17 cellular contexts compared by ENCODE assay signal in the genomic region with DNA sequence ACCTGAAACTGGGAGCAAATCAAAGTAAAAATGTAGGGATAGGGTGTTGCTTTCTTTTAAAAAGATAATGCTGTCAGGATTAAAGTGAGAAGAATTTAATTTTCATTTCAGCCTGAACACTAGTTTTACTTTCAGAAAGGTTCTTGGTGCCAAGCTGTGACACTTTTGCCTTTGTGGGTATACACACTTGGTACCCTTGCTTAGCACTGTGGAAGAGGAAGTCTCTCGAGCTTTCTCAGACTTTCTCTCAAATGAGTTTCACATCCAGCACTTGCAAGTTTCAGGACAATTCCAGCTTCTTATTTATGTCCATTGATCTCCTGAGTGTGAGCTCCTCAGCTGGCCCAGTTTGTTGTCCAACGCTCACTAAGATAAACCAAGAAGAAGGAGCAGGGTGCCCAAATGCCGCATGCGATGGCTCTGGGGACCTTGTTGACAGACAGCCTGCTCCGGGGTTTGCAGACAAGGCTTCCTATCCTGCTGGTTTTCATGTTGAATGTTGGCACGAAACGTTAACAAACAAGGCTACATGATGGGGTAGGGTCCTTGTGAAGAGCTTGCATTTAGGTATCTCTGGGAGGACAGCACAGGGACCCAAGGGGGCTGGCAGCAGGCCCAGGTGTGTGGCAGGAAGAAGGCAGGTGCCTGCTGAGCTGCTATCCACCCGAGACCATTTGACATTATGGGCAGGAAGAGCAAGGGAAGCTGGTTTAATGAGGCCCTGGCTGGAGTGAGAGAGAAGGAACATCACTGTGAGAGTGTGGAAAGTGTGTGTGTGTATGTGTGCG.
DNase-seq lines count a peak whose midpoint lies in the region; ATAC-seq, FAIRE-seq and TF ChIP-seq lines count a peak whose summit lies in the region.
"Had no signal": no experiment of that assay in that cellular context is flagged by ENCODE, and none has a peak within 500 bp of the region (broad histone marks: within the 10 kb centered on the region; RNA-seq: fewer than 3 reads in every experiment).

No MANE protein-coding gene starts in this region.

- no peak for TF ChIP-seq POLR2A in endothelial cell of umbilical vein (IDR thresholded peaks at IDR 0.05; ENCODE audit: low read depth, low read length)
- TF ChIP-seq POLR2A in vagina (IDR thresholded peaks at IDR 0.05): no peak

- no peak overlapping the region for H3K4me3 Mint-ChIP-seq in activated naive CD4-positive, alpha-beta T cell treated with anti-CD3 and anti-CD28 coated beads, Interleukin-2, amount 10 ng/mL, durations not matched to agents 7 days and 5 days

- H4K20me1 ChIP-seq in endothelial cell of umbilical vein (replicated peaks; ENCODE audit: control insufficient read depth, extremely low read depth, insufficient read depth, low read length): no peaks in the 10 kb centered on the region

- no peaks in the 10 kb centered on the region for H3K9me3 Mint-ChIP-seq in activated naive CD4-positive, alpha-beta T cell treated with anti-CD3 and anti-CD28 coated beads, Interleukin-2, amount 10 ng/mL, durations not matched to agents 7 days and 5 days

- intact Hi-C loops in endothelial cell of umbilical vein (cut with micrococcal nuclease) (no loop called here), vagina (cut with DNase I) (no loop called here), left lung (cut with DNase I) (no loop called here)

- H3K4me1 ChIP-seq in endothelial cell of umbilical vein (ENCODE audit: control insufficient read depth, extremely low read depth, insufficient read depth, low read length) (no peaks in the 10 kb centered on the region), vagina (peaks cover 14% of the 10 kb centered on the region), left lung (no peaks in the 10 kb centered on the region)
- H3K4me1 ChIP-seq: prostate gland had no signal

- H3K27ac ChIP-seq in endothelial cell of umbilical vein (ENCODE audit: insufficient read depth, low read depth, low read length): no peak overlapping the region
- H3K27ac ChIP-seq in vagina: peak overlapping the region; percentile 40
- H3K27ac ChIP-seq in left lung: no peak overlapping the region
- H3K27ac ChIP-seq: hepatocyte, prostate gland, spleen, stomach had no signal

- H3K4me1 Mint-ChIP-seq in activated naive CD4-positive, alpha-beta T cell treated with anti-CD3 and anti-CD28 coated beads, Interleukin-2, amount 10 ng/mL, durations not matched to agents 7 days and 5 days: peaks cover 18% of the 10 kb centered on the region

- dilution Hi-C loops in endothelial cell of umbilical vein (cut with MboI; ENCODE audit: extremely low pct_ligation_motif_present, low sequenced_read_pairs): no loop called here

- H3K4me2 ChIP-seq in endothelial cell of umbilical vein (ENCODE audit: insufficient read depth, low read length): no peak overlapping the region
- H3K4me2 ChIP-seq: hepatocyte had no signal

- no peak for TF ChIP-seq CTCF in endothelial cell of umbilical vein (IDR thresholded peaks at IDR 0.05; ENCODE audit: extremely low read depth in 1 of 2, insufficient read depth in 1 of 2, low read depth in 1 of 2, low read length in 2 of 2)
- no peak for TF ChIP-seq CTCF in vagina (IDR thresholded peaks at IDR 0.05)
- no peak for TF ChIP-seq CTCF in left lung (IDR thresholded peaks at IDR 0.05)

- no peak overlapping the region for H3K4me3 ChIP-seq in endothelial cell of umbilical vein (replicated peaks in 1 of 3; ENCODE audit: insufficient read depth in 1 of 3, low read depth in 1 of 3, low read length in 3 of 3)
- no peak overlapping the region for H3K4me3 ChIP-seq in vagina
- no peak overlapping the region for H3K4me3 ChIP-seq in left lung
- H3K4me3 ChIP-seq: hepatocyte, MG63, prostate gland, spleen, stomach had no signal

- H3K9me1 ChIP-seq in endothelial cell of umbilical vein (replicated peaks; ENCODE audit: control insufficient read depth, extremely low read depth, insufficient read depth, low read length): no peaks in the 10 kb centered on the region

- no peak for DNase-seq in activated naive CD4-positive, alpha-beta T cell treated with anti-CD3 and anti-CD28 coated beads, Interleukin-2, amount 10 ng/mL, durations not matched to agents 7 days and 5 days
- no peak for DNase-seq in activated naive CD4-positive, alpha-beta T cell treated with Interleukin-2 at 50 U/mL for 16 hours
- DNase-seq in NCI-H69 (lab: John Stamatoyannopoulos, UW): peak; percentile 68
- no peak for DNase-seq in endothelial cell of umbilical vein (ENCODE audit: low read depth, low spot score)
- DNase-seq in vagina (ENCODE audit: extremely low spot score in 2 of 2): no peak
- DNase-seq in left lung: no peak
- DNase-seq in activated T-cell treated with anti-CD3 and anti-CD28 coated beads, Interleukin-2, amount 50 U/mL, for 1 hour: no peak
- DNase-seq: activated CD4-positive, CD25-positive, alpha-beta regulatory T cell treated with anti-CD3 and anti-CD28 coated beads, Interleukin-2, amount 50 U/mL, for 72 hours; left colon; MG63; SHP77 treated with DMSO at 0.1 percent for 48 hours; spleen; stomach had no signal

- no peak overlapping the region for H3K9ac ChIP-seq in endothelial cell of umbilical vein (replicated peaks; ENCODE audit: extremely low read depth, insufficient read depth, low read length)

- H3K27ac Mint-ChIP-seq in activated naive CD4-positive, alpha-beta T cell treated with anti-CD3 and anti-CD28 coated beads, Interleukin-2, amount 10 ng/mL, durations not matched to agents 7 days and 5 days: peak overlapping the region; percentile 12

- POLR2A ChIA-PET in endothelial cell of umbilical vein (lab: Charles Lee): no interaction called here

- CTCF ChIA-PET in activated naive CD4-positive, alpha-beta T cell treated with anti-CD3 and anti-CD28 coated beads, Interleukin-2, amount 10 ng/mL, durations not matched to agents 7 days and 5 days (lab: Charles Lee): interaction anchor here (1.1 to 2.4 kb wide), 3 partner anchors 68 to 81 kb away, joined by 3 to 8 read pairs (median 6); no protein-coding TSS in a partner anchor
- CTCF ChIA-PET in endothelial cell of umbilical vein (lab: Charles Lee): interaction anchor here (1.2 to 2.5 kb wide), 2 partner anchors 26 to 70 kb away, joined by 4 to 7 read pairs; no protein-coding TSS in a partner anchor

- H3K36me3 ChIP-seq in endothelial cell of umbilical vein (ENCODE audit: control insufficient read depth in 2 of 2, extremely low read depth in 1 of 2, insufficient read depth in 2 of 2, low read length in 2 of 2): peaks cover 3 to 14% of the 10 kb centered on the region in 2 experiments
- peaks cover 0 to 16% of the 10 kb centered on the region in 2 donors for H3K36me3 ChIP-seq in vagina
- peaks cover 0 to 50% of the 10 kb centered on the region in 2 donors for H3K36me3 ChIP-seq in left lung
- H3K36me3 ChIP-seq: MG63, prostate gland had no signal

- H3K36me3 Mint-ChIP-seq in activated naive CD4-positive, alpha-beta T cell treated with anti-CD3 and anti-CD28 coated beads, Interleukin-2, amount 10 ng/mL, durations not matched to agents 7 days and 5 days: peaks cover 37% of the 10 kb centered on the region

- H3K27me3 ChIP-seq in endothelial cell of umbilical vein (ENCODE audit: control insufficient read depth in 2 of 2, insufficient read depth in 2 of 2, low read length in 2 of 2) (no peaks in the 10 kb centered on the region), vagina (no peaks in the 10 kb centered on the region), left lung (no peaks in the 10 kb centered on the region)
- H3K27me3 ChIP-seq: hepatocyte, MG63, spleen, stomach had no signal

- H3K79me2 ChIP-seq in endothelial cell of umbilical vein (ENCODE audit: control insufficient read depth, insufficient read depth, low read length): no peaks in the 10 kb centered on the region
- H3K79me2 ChIP-seq: hepatocyte had no signal

- ATAC-seq in left lung (no peak), HG02642 (IDR thresholded peaks at IDR 0.05; ENCODE audit: poor library complexity, unreplicated experiment) (no peak)
- ATAC-seq: left colon had no signal

- no TSS peak for BruUV-seq in endothelial cell of umbilical vein (replicated peaks; lab: Mats Ljungman, UMichigan)

- peak; percentile 8 for FAIRE-seq in endothelial cell of umbilical vein (lab: Jason Lieb, UNC)
- FAIRE-seq: GM18507 had no signal

- H3K9me3 ChIP-seq in endothelial cell of umbilical vein (replicated peaks; ENCODE audit: control insufficient read depth, insufficient read depth, low read length) (no peaks in the 10 kb centered on the region), vagina (no peaks in the 10 kb centered on the region), left lung (no peaks in the 10 kb centered on the region)
- H3K9me3 ChIP-seq: MG63, prostate gland, spleen, stomach had no signal

- H2AFZ ChIP-seq in endothelial cell of umbilical vein (ENCODE audit: low read depth, low read length): no peak overlapping the region
- H2AFZ ChIP-seq: hepatocyte had no signal

- H3K27me3 Mint-ChIP-seq in activated naive CD4-positive, alpha-beta T cell treated with anti-CD3 and anti-CD28 coated beads, Interleukin-2, amount 10 ng/mL, durations not matched to agents 7 days and 5 days: no peaks in the 10 kb centered on the region

TF ChIP-seq in endothelial cell of umbilical vein, 7 proteins besides CTCF, POLR2A, EP300 and RAD21:
- TF ChIP-seq MYC (IDR thresholded peaks at IDR 0.05; ENCODE audit: low read depth, low read length) (no peak), EZH2 (IDR thresholded peaks at IDR 0.05; ENCODE audit: borderline replicate concordance, low read depth, low read length, severe bottlenecking) (no peak), GATA2 (IDR thresholded peaks at IDR 0.05; ENCODE audit: insufficient read depth, insufficient read length, low read depth, low read length) (no peak), FOS (IDR thresholded peaks at IDR 0.05; ENCODE audit: borderline replicate concordance, insufficient read depth, low read length) (no peak), POLR2AphosphoS5 (IDR thresholded peaks at IDR 0.05; ENCODE audit: insufficient read depth, low read depth, low read length) (no peak), JUN (IDR thresholded peaks at IDR 0.05; ENCODE audit: borderline replicate concordance, insufficient read depth, insufficient read length, low read depth) (no peak)
- TF ChIP-seq, protein P1, sequence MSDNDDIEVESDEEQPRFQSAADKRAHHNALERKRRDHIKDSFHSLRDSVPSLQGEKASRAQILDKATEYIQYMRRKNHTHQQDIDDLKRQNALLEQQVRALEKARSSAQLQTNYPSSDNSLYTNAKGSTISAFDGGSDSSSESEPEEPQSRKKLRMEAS (IDR thresholded peaks at IDR 0.05; ENCODE audit: insufficient read depth, insufficient read length): no peak
TF ChIP-seq in endothelial cell of umbilical vein: peak in this region for 0.
